ENCODE assay signal across 11 cellular contexts in the genomic region with DNA sequence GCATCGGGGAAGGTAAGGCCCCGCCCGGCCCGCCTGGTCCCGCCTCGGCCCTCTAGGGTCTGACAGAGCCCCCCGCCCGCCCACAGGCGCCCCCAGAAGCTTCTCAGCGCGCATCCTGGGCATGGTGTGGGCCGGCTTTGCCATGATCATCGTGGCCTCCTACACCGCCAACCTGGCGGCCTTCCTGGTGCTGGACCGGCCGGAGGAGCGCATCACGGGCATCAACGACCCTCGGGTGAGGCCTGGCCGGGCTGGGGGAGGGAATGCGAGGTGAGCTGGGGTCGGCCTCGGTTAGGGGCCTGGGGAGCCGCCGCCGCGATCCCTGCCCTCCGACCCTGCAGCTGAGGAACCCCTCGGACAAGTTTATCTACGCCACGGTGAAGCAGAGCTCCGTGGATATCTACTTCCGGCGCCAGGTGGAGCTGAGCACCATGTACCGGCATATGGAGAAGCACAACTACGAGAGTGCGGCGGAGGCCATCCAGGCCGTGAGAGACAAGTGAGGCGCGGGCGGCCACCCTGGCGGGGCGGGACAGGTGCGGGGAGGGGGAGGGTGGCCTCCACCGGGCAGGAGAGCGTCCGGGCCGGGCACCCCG. TPM values are rescaled to one million over a fixed set of nuclear protein-coding genes. Genes with fewer than 3 reads are reported as not detected.
A peak's percentile ranks its signal among the peaks of the same experiment; 100 is the strongest.
DNase-seq lines count a peak whose midpoint lies in the region; ATAC-seq and TF ChIP-seq lines count a peak whose summit lies in the region.
"Had no signal": no experiment of that assay in that cellular context is flagged by ENCODE, and none has a peak within 500 bp of the region (broad histone marks: within the 10 kb centered on the region; RNA-seq: fewer than 3 reads in every experiment).

No MANE protein-coding gene starts in this region.

- no peak overlapping the region for H3K4me3 ChIP-seq in endodermal cell (ENCODE audit: low read length)
- H3K4me3 ChIP-seq in lower lobe of right lung, result peak overlapping the region; percentile 43

- no peaks in the 10 kb centered on the region for H3K9me3 Mint-ChIP-seq in endodermal cell
- H3K9me3 Mint-ChIP-seq: stimulated activated naive CD8-positive, alpha-beta T cell treated with anti-CD3 and anti-CD28 coated beads, Interleukin-15, Interleukin-2, amounts not matched to agents 100 ng/mL and 50 ng/mL, for 24 hours had no signal

- no peaks in the 10 kb centered on the region for H3K4me1 Mint-ChIP-seq in endodermal cell

- H3K4me1 ChIP-seq in endodermal cell (ENCODE audit: control insufficient read depth, insufficient read depth, low read length) (no peaks in the 10 kb centered on the region), lower lobe of right lung (peaks cover 20% of the 10 kb centered on the region)

- H3K27me3 ChIP-seq in endodermal cell (ENCODE audit: control insufficient read depth, insufficient read depth, low read length, poor library complexity, severe bottlenecking) (peaks cover 100% of the 10 kb centered on the region), lower lobe of right lung (ENCODE audit: low read depth) (peaks cover 99% of the 10 kb centered on the region)

- intact Hi-C loops in lower lobe of right lung (cut with DNase I), result no loop called here

- H3K4me3 Mint-ChIP-seq in endodermal cell, result peak overlapping the region; percentile 32
- H3K4me3 Mint-ChIP-seq: activated naive CD8-positive, alpha-beta T cell; stimulated activated naive CD8-positive, alpha-beta T cell treated with anti-CD3 and anti-CD28 coated beads, Interleukin-15, Interleukin-2, amounts not matched to agents 100 ng/mL and 50 ng/mL, for 24 hours had no signal

- H3K27ac ChIP-seq in endodermal cell (ENCODE audit: low read depth, low read length) (no peak overlapping the region), lower lobe of right lung (no peak overlapping the region)

- WGBS in endodermal cell (ENCODE audit: insufficient coverage in 1 of 2, insufficient read length in 1 of 2), 2 experiments, result 15 to 27% methylated on average over 19 to 52 of the region's 52 CpGs

- H3K36me3 Mint-ChIP-seq in endodermal cell (ENCODE audit: low read depth), result no peaks in the 10 kb centered on the region
- H3K36me3 Mint-ChIP-seq: activated naive CD8-positive, alpha-beta T cell had no signal

- ATAC-seq in lower lobe of right lung, result peak; percentile 34 to 76

- H3K9me3 ChIP-seq in endodermal cell (ENCODE audit: control insufficient read depth, low read length) (no peaks in the 10 kb centered on the region), lower lobe of right lung (no peaks in the 10 kb centered on the region)

- H3K36me3 ChIP-seq in endodermal cell (ENCODE audit: control insufficient read depth, insufficient read depth, low read length) (no peaks in the 10 kb centered on the region), lower lobe of right lung (no peaks in the 10 kb centered on the region)

- H3K9ac ChIP-seq in endodermal cell (ENCODE audit: extremely low read depth, low read length, poor library complexity, severe bottlenecking), result no peak overlapping the region

- TF ChIP-seq CTCF in endodermal cell (conservative IDR thresholded peaks at IDR 0.05) (peak; percentile 37), lower lobe of right lung (IDR thresholded peaks at IDR 0.05) (peak; percentile 14)

- H3K27ac Mint-ChIP-seq in endodermal cell, result no peak overlapping the region
- H3K27ac Mint-ChIP-seq: activated naive CD8-positive, alpha-beta T cell; stimulated activated naive CD8-positive, alpha-beta T cell treated with anti-CD3 and anti-CD28 coated beads, Interleukin-15, Interleukin-2, amounts not matched to agents 100 ng/mL and 50 ng/mL, for 24 hours had no signal

- peaks cover 95% of the 10 kb centered on the region for H3K27me3 Mint-ChIP-seq in endodermal cell (ENCODE audit: insufficient read depth)

- peak; percentile 5 for DNase-seq in stimulated activated naive CD4-positive, alpha-beta T cell treated with Interleukin-2 at 50 U/mL for 16 hours (lab: John Stamatoyannopoulos, UW)
- no peak for DNase-seq in stimulated activated naive CD4-positive, alpha-beta T cell (lab: John Stamatoyannopoulos, UW)
- DNase-seq in endodermal cell (peak; percentile 80), lower lobe of right lung (no peak), NCI-H2196 treated with DMSO at 0.1 percent for 48 hours (lab: John Stamatoyannopoulos, UW; ENCODE audit: unreplicated experiment) (no peak), T-helper 1 cell (no peak), NCI-H1930 (lab: John Stamatoyannopoulos, UW) (no peak)
- DNase-seq in effector CD8-positive, alpha-beta T cell (lab: John Stamatoyannopoulos, UW), result no peak

RNA-seq across cellular contexts. Expression of a gene that starts 7.2 kb away (rescaled TPM):
- total RNA-seq in endodermal cell (under 1 TPM in 1 of 2 donors, not detected in 1; 0.53 TPM), lower lobe of right lung (1.0 TPM)
- 0.39 TPM for polyA plus RNA-seq in endodermal cell (2013, experiment 1 of 2)
- not detected for polyA plus RNA-seq in endodermal cell (2013, experiment 2 of 2)
- total RNA-seq: renal cortical epithelial cell had no signal

RNA-seq across cellular contexts. Expression of a gene that starts 9.3 kb away (rescaled TPM):
- total RNA-seq in endodermal cell (under 1 TPM in 1 of 2 donors, not detected in 1; 0.62 TPM), lower lobe of right lung (not detected)
- polyA plus RNA-seq in endodermal cell (2013, experiment 1 of 2), result not detected
- polyA plus RNA-seq in endodermal cell (2013, experiment 2 of 2), result not detected
- total RNA-seq: renal cortical epithelial cell had no signal

RNA-seq across cellular contexts. Expression of a gene that starts 23.6 kb away (rescaled TPM):
- total RNA-seq in endodermal cell (under 1 TPM; 0.35 to 0.73 TPM), lower lobe of right lung (0.92 TPM)
- 0.04 TPM for polyA plus RNA-seq in endodermal cell (2013, experiment 1 of 2)
- polyA plus RNA-seq in endodermal cell (2013, experiment 2 of 2), result 0.12 TPM

RNA-seq across cellular contexts. Expression of a gene that starts 25.8 kb away (rescaled TPM):
- total RNA-seq in endodermal cell (10 to 100 TPM; 66.5 to 69.2 TPM), lower lobe of right lung (58.2 TPM)
- 40.0 TPM for polyA plus RNA-seq in endodermal cell (2013, experiment 1 of 2)
- polyA plus RNA-seq in endodermal cell (2013, experiment 2 of 2), result 33.2 TPM

RNA-seq across cellular contexts. Expression of a gene that starts 25.9 kb away (rescaled TPM):
- total RNA-seq in endodermal cell, result 10 to 100 TPM; 66.5 to 67.7 TPM
- 58.8 TPM for polyA plus RNA-seq in endodermal cell (2013, experiment 1 of 2)
- polyA plus RNA-seq in endodermal cell (2013, experiment 2 of 2), result 62.8 TPM
- 57.6 TPM for total RNA-seq in lower lobe of right lung

Comparison
In these comparisons a context has a peak if more than half of its experiments do, and no peak if none do; other contexts are left out.
1. DNase-seq: peak in stimulated activated naive CD4-positive, alpha-beta T cell treated with Interleukin-2 at 50 U/mL for 16 hours (single experiment) and endodermal cell (single experiment); none in stimulated activated naive CD4-positive, alpha-beta T cell (0 of 6), lower lobe of right lung (single experiment), effector CD8-positive, alpha-beta T cell (single experiment), NCI-H2196 treated with DMSO at 0.1 percent for 48 hours (single experiment), T-helper 1 cell (0 of 5) and NCI-H1930 (0 of 2).